Comparison of ENCODE assay signal across 30 cellular contexts in genomic region chr2:227389231-227389630, GRCh38. TPM values are rescaled to one million over a fixed set of nuclear protein-coding genes. Genes with fewer than 3 reads are reported as not detected.
"Had no signal": no experiment of that assay in that cellular context is flagged by ENCODE, and none has a peak within 500 bp of the region (broad histone marks: within the 10 kb centered on the region; RNA-seq: fewer than 3 reads in every experiment).

No MANE protein-coding gene starts in this region.

- H3K27ac ChIP-seq: body of pancreas, hepatocyte, neural progenitor cell, sigmoid colon, upper lobe of left lung, VCaP had no signal

- H3K27ac Mint-ChIP-seq: activated CD4-positive, alpha-beta T cell treated with anti-CD3 and anti-CD28 coated beads, Interleukin-2, amount 10 ng/mL, durations not matched to agents 24 days and 14 days; activated CD8-positive, alpha-beta memory T cell treated with anti-CD3 and anti-CD28 coated beads, Interleukin-2, amount 10 ng/mL, durations not matched to agents 7 days and 5 days; activated CD8-positive, alpha-beta T cell treated with anti-CD3 and anti-CD28 coated beads for 36 hours; activated naive CD4-positive, alpha-beta T cell treated with anti-CD3 and anti-CD28 coated beads, Interleukin-2, amount 10 ng/mL, durations not matched to agents 7 days and 5 days; immature natural killer cell; mesothelial cell of epicardium; naive thymus-derived CD8-positive, alpha-beta T cell; neural progenitor cell; progenitor cell of endocrine pancreas had no signal

- H3K4me2 ChIP-seq: hepatocyte, neural progenitor cell had no signal

- H3K4me1 Mint-ChIP-seq: activated naive CD4-positive, alpha-beta T cell treated with anti-CD3 and anti-CD28 coated beads, Interleukin-2, amount 10 ng/mL, durations not matched to agents 7 days and 5 days; immature natural killer cell; neural progenitor cell had no signal

- DNase-seq: activated CD4-positive, alpha-beta T cell treated with anti-CD3 and anti-CD28 coated beads, Interleukin-2, amount 10 ng/mL, durations not matched to agents 24 days and 14 days; activated CD8-positive, alpha-beta memory T cell treated with anti-CD3 and anti-CD28 coated beads, Interleukin-2, amount 10 ng/mL, durations not matched to agents 7 days and 5 days; activated CD8-positive, alpha-beta T cell treated with anti-CD3 and anti-CD28 coated beads for 36 hours; activated effector memory CD4-positive, alpha-beta T cell treated with anti-CD3 and anti-CD28 coated beads, Interleukin-2, amount 50 U/mL, for 16 hours; activated naive CD4-positive, alpha-beta T cell treated with anti-CD3 and anti-CD28 coated beads, Interleukin-2, amount 10 ng/mL, durations not matched to agents 7 days and 5 days; activated T-cell treated with anti-CD3 and anti-CD28 coated beads for 4 hours; body of pancreas; caudate nucleus; effector memory CD4-positive, alpha-beta T cell; immature natural killer cell; kidney glomerular epithelial cell; left lung; naive thymus-derived CD8-positive, alpha-beta T cell; retina; sigmoid colon; stimulated activated CD4-positive, alpha-beta T cell treated with anti-CD3 and anti-CD28 coated beads, Interleukin-4, amount 100 ng/mL, for 4 hours; stimulated activated naive CD8-positive, alpha-beta T cell treated with anti-CD3 and anti-CD28 coated beads, Interleukin-15, Interleukin-2, amounts not matched to agents 100 U/mL and 50 U/mL, for 24 hours; upper lobe of left lung had no signal

- H3K4me3 ChIP-seq: body of pancreas, hepatocyte, left lung, lung, neural progenitor cell, sigmoid colon, upper lobe of left lung had no signal

- H3K36me3 ChIP-seq: left lung, neural progenitor cell, sigmoid colon, upper lobe of left lung had no signal

- H3K27me3 ChIP-seq: body of pancreas, hepatocyte, left lung, neural progenitor cell, sigmoid colon, upper lobe of left lung had no signal

- H3K9me3 Mint-ChIP-seq: activated CD4-positive, alpha-beta T cell treated with anti-CD3 and anti-CD28 coated beads, Interleukin-2, amount 10 ng/mL, durations not matched to agents 24 days and 14 days; activated CD8-positive, alpha-beta T cell treated with anti-CD3 and anti-CD28 coated beads for 36 hours; activated naive CD4-positive, alpha-beta T cell treated with anti-CD3 and anti-CD28 coated beads, Interleukin-2, amount 10 ng/mL, durations not matched to agents 7 days and 5 days; immature natural killer cell; mesothelial cell of epicardium; naive thymus-derived CD8-positive, alpha-beta T cell; neural progenitor cell had no signal

- H3K9me3 ChIP-seq: body of pancreas, left lung, sigmoid colon, upper lobe of left lung had no signal

- H3K36me3 Mint-ChIP-seq: activated CD8-positive, alpha-beta memory T cell treated with anti-CD3 and anti-CD28 coated beads, Interleukin-2, amount 10 ng/mL, durations not matched to agents 7 days and 5 days; activated naive CD4-positive, alpha-beta T cell treated with anti-CD3 and anti-CD28 coated beads, Interleukin-2, amount 10 ng/mL, durations not matched to agents 7 days and 5 days; immature natural killer cell; mesothelial cell of epicardium; naive thymus-derived CD8-positive, alpha-beta T cell; neural progenitor cell had no signal

- H3K4me3 Mint-ChIP-seq: activated CD4-positive, alpha-beta T cell treated with anti-CD3 and anti-CD28 coated beads, Interleukin-2, amount 10 ng/mL, durations not matched to agents 24 days and 14 days; activated CD8-positive, alpha-beta memory T cell treated with anti-CD3 and anti-CD28 coated beads, Interleukin-2, amount 10 ng/mL, durations not matched to agents 7 days and 5 days; activated CD8-positive, alpha-beta T cell treated with anti-CD3 and anti-CD28 coated beads for 36 hours; activated naive CD4-positive, alpha-beta T cell treated with anti-CD3 and anti-CD28 coated beads, Interleukin-2, amount 10 ng/mL, durations not matched to agents 7 days and 5 days; immature natural killer cell; mesothelial cell of epicardium; naive thymus-derived CD8-positive, alpha-beta T cell; neural progenitor cell had no signal

- H2AFZ ChIP-seq: hepatocyte had no signal

- H3K9ac ChIP-seq: neural progenitor cell had no signal

- H3K27me3 Mint-ChIP-seq: activated CD4-positive, alpha-beta T cell treated with anti-CD3 and anti-CD28 coated beads, Interleukin-2, amount 10 ng/mL, durations not matched to agents 24 days and 14 days; activated CD8-positive, alpha-beta T cell treated with anti-CD3 and anti-CD28 coated beads for 36 hours; activated naive CD4-positive, alpha-beta T cell treated with anti-CD3 and anti-CD28 coated beads, Interleukin-2, amount 10 ng/mL, durations not matched to agents 7 days and 5 days; progenitor cell of endocrine pancreas had no signal

- H3K4me1 ChIP-seq: body of pancreas, neural progenitor cell, sigmoid colon, upper lobe of left lung had no signal

RNA-seq across cellular contexts. Expression of gene SCYGR1, which starts 1.5 kb away (rescaled TPM):
- total RNA-seq: activated CD4-positive, alpha-beta T cell treated with anti-CD3 and anti-CD28 coated beads, Interleukin-2, amount 10 ng/mL, durations not matched to agents 24 days and 14 days; activated CD8-positive, alpha-beta memory T cell treated with anti-CD3 and anti-CD28 coated beads, Interleukin-2, amount 10 ng/mL, durations not matched to agents 7 days and 5 days; activated CD8-positive, alpha-beta T cell treated with anti-CD3 and anti-CD28 coated beads for 36 hours; body of pancreas; dermis microvascular lymphatic vessel endothelial cell; endothelial cell of umbilical vein; hepatocyte; left lung; lung; mesothelial cell of epicardium; naive thymus-derived CD8-positive, alpha-beta T cell; omental fat pad; progenitor cell of endocrine pancreas; sigmoid colon; subcutaneous adipose tissue; T-helper 2 cell treated with Interferon-gamma antibody and Interleukin-4, amounts not matched to agents 100 ng/mL and 5 ng/mL, for 36 hours; upper lobe of left lung had no signal
- polyA plus RNA-seq: endothelial cell of umbilical vein; hepatocyte; immature natural killer cell; lung; naive thymus-derived CD8-positive, alpha-beta T cell; sigmoid colon; thymus had no signal

RNA-seq across cellular contexts. Expression of gene TM4SF20, which starts 10.1 kb away (rescaled TPM):
- total RNA-seq: activated CD4-positive, alpha-beta T cell treated with anti-CD3 and anti-CD28 coated beads, Interleukin-2, amount 10 ng/mL, durations not matched to agents 24 days and 14 days; activated CD8-positive, alpha-beta memory T cell treated with anti-CD3 and anti-CD28 coated beads, Interleukin-2, amount 10 ng/mL, durations not matched to agents 7 days and 5 days; activated CD8-positive, alpha-beta T cell treated with anti-CD3 and anti-CD28 coated beads for 36 hours; body of pancreas; dermis microvascular lymphatic vessel endothelial cell; endothelial cell of umbilical vein; left lung; lung; mesothelial cell of epicardium; naive thymus-derived CD8-positive, alpha-beta T cell; omental fat pad; progenitor cell of endocrine pancreas; sigmoid colon; T-helper 2 cell treated with Interferon-gamma antibody and Interleukin-4, amounts not matched to agents 100 ng/mL and 5 ng/mL, for 36 hours; upper lobe of left lung had no signal
- polyA plus RNA-seq: endothelial cell of umbilical vein; immature natural killer cell; naive thymus-derived CD8-positive, alpha-beta T cell had no signal
